8 cellular contexts compared by ENCODE assay signal in the genomic region with DNA sequence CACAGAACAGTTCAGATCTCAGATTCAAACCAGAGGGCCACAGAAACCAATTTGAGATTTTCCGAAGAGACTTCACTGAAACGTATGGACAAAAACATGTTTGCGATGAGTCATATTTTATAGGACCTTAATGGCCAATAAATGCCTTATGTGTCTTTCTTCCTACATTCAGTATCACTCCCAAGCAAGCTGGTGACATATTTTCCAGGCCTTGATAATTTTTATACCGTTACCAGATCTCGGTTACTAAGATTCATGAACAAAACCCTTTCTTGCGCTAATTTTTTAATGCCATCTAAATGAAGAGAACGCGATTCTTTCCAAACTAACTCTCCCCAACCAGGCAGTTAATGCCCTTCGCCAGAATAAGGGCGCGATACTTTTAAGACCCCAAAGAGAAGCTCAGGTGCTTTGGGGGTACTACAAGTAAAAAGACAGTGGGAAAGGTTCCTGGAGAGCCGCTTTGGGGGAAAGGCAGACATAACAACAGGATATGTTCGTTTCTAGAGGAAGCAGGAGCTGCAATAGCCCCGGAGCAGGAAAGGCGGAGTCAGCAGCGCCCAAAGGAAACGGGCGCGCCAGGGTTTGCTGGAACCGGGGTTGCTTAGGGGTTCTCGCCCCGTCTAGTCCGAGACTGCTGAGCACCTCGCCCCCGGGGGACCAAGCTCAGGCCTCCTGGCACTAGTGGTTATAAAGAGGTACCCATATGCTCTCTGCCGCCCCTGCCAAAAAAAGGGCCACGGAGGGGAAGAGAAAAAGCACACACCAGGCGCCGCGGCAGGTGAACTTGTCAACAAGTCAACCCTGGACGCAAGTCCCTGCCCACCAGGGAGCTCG. TPM values are rescaled to one million over a fixed set of nuclear protein-coding genes. Genes with fewer than 3 reads are reported as not detected.
DNase-seq lines count a peak whose midpoint lies in the region; ATAC-seq and TF ChIP-seq lines count a peak whose summit lies in the region.

No MANE protein-coding gene starts in this region.

- DNase-seq in AG10803 (ENCODE audit: low read depth) (no peak), SK-MEL-5 (ENCODE audit: low read depth, low spot score) (peak; percentile 16), kidney tubule cell (ENCODE audit: low spot score) (peak; percentile 66), dedifferentiated amniotic fluid mesenchymal stem cell (ENCODE audit: extremely low spot score) (no peak)
- DNase-seq in stimulated activated CD4-positive, alpha-beta T cell treated with anti-CD3 and anti-CD28 coated beads, Interleukin-2, amount 100 ng/mL, for 48 hours, result peak; percentile 5 to 8

- peaks cover 11% of the 10 kb centered on the region for H3K4me1 ChIP-seq in HUES48 (ENCODE audit: control insufficient read depth, insufficient read depth, low read length)

- H3K27me3 ChIP-seq in HUES48 (ENCODE audit: control insufficient read depth, insufficient read depth, low read length), result peaks cover 17% of the 10 kb centered on the region

- in situ Hi-C loops in SK-MEL-5 (cut with HindIII; ENCODE audit: low pct_unique_long_range_greater_than_20kb, low sequenced_read_pairs), result no loop called here

- ATAC-seq in GM18517 (IDR thresholded peaks at IDR 0.05; ENCODE audit: unreplicated experiment), result peak; percentile 9

- TF ChIP-seq CTCF in AG10803 (conservative IDR thresholded peaks at IDR 0.05; ENCODE audit: low read length), result no peak

- H3K9me3 ChIP-seq in HUES48 (ENCODE audit: control insufficient read depth, insufficient read depth, low read length), result no peaks in the 10 kb centered on the region

- H3K27ac ChIP-seq in HUES48 (ENCODE audit: low read depth, low read length) (no peak overlapping the region), cingulate gyrus (ENCODE audit: low read depth, low read length) (peak overlapping the region; percentile 55)

- peak overlapping the region; percentile 52 for H3K9ac ChIP-seq in HUES48 (ENCODE audit: low read depth, low read length)

- H3K4me3 ChIP-seq in AG10803 (ENCODE audit: low read length) (peak overlapping the region; percentile 26), HUES48 (ENCODE audit: low read depth, low read length) (peak overlapping the region; percentile 79)

- no peaks in the 10 kb centered on the region for H3K36me3 ChIP-seq in HUES48 (ENCODE audit: control insufficient read depth, insufficient read depth, low read length)

RNA-seq across cellular contexts. Expression of a gene that starts 0.9 kb away (rescaled TPM):
- total RNA-seq in SK-MEL-5 (2014; rRNA removed; shearing (Covaris generic)), result 1.7 and 2.3 TPM in 2 replicates
- polyA plus RNA-seq in SK-MEL-5 (2015; cell fraction: cytosol; rRNA removed), result 1.6 and 2.9 TPM in 2 replicates
- 9.5 and 21.9 TPM in 2 replicates for polyA plus RNA-seq in SK-MEL-5 (2015; cell fraction: nucleus; rRNA removed)

Comparison
In these comparisons a context has a peak if more than half of its experiments do, and no peak if none do; other contexts are left out.
1. DNase-seq: peak in SK-MEL-5 (single experiment), kidney tubule cell (single experiment) and stimulated activated CD4-positive, alpha-beta T cell treated with anti-CD3 and anti-CD28 coated beads, Interleukin-2, amount 100 ng/mL, for 48 hours (2 of 2); none in AG10803 (single experiment) and dedifferentiated amniotic fluid mesenchymal stem cell (single experiment).